In genomic region chr9:136036848-136037247, GRCh38 we compare ENCODE assay signal across 36 cellular contexts.
"Had no signal": no experiment of that assay in that cellular context is flagged by ENCODE, and none has a peak within 500 bp of the region (broad histone marks: within the 10 kb centered on the region; RNA-seq: fewer than 3 reads in every experiment).

No MANE protein-coding gene starts in this region.

- ATAC-seq: activated CD8-positive, alpha-beta memory T cell treated with anti-CD3 and anti-CD28 coated beads, Interleukin-2, amount 10 ng/mL, durations not matched to agents 7 days and 5 days; activated CD8-positive, alpha-beta T cell treated with anti-CD3 and anti-CD28 coated beads, Interleukin-2, amount 10 ng/mL, durations not matched to agents 7 days and 5 days; activated naive CD8-positive, alpha-beta T cell treated with anti-CD3 and anti-CD28 coated beads, Interleukin-2, amount 50 U/mL, for 24 hours had no signal

- H3K4me1 ChIP-seq: ascending aorta, colonic mucosa had no signal

- H3K4me1 Mint-ChIP-seq: activated B cell treated with CpG ODN at 0.5 μM for 24 hours; activated CD4-positive, alpha-beta memory T cell treated with anti-CD3 and anti-CD28 coated beads, Interleukin-2, amount 10 ng/mL, durations not matched to agents 7 days and 5 days; activated CD4-positive, alpha-beta T cell treated with anti-CD3 and anti-CD28 coated beads, Interleukin-2, amount 10 ng/mL, durations not matched to agents 7 days and 5 days; activated CD8-positive, alpha-beta memory T cell treated with anti-CD3 and anti-CD28 coated beads, Interleukin-2, amount 10 ng/mL, durations not matched to agents 7 days and 5 days; activated naive CD4-positive, alpha-beta T cell treated with anti-CD3 and anti-CD28 coated beads, Interleukin-2, amount 10 ng/mL, durations not matched to agents 7 days and 5 days; activated naive CD8-positive, alpha-beta T cell treated with anti-CD3 and anti-CD28 coated beads, Interleukin-2, amount 10 ng/mL, durations not matched to agents 7 days and 5 days; activated naive CD8-positive, alpha-beta T cell treated with anti-CD3 and anti-CD28 coated beads, Interleukin-2, amount 50 U/mL, for 24 hours had no signal

- H3K27me3 Mint-ChIP-seq: activated B cell treated with CpG ODN at 0.5 μM for 24 hours; activated CD4-positive, alpha-beta memory T cell treated with anti-CD3 and anti-CD28 coated beads, Interleukin-2, amount 10 ng/mL, durations not matched to agents 7 days and 5 days; activated CD4-positive, alpha-beta T cell treated with anti-CD3 and anti-CD28 coated beads, Interleukin-2, amount 10 ng/mL, durations not matched to agents 7 days and 5 days; activated CD8-positive, alpha-beta memory T cell treated with anti-CD3 and anti-CD28 coated beads, Interleukin-2, amount 10 ng/mL, durations not matched to agents 7 days and 5 days; activated naive CD4-positive, alpha-beta T cell treated with anti-CD3 and anti-CD28 coated beads, Interleukin-2, amount 50 U/mL, for 24 hours; activated naive CD8-positive, alpha-beta T cell; activated naive CD8-positive, alpha-beta T cell treated with anti-CD3 and anti-CD28 coated beads, Interleukin-2, amount 50 U/mL, for 24 hours; activated T-cell treated with anti-CD3 and anti-CD28 coated beads, Interleukin-2, amount 50 U/mL, for 24 hours; central memory CD8-positive, alpha-beta T cell had no signal

- H3K36me3 ChIP-seq: cardiac muscle cell, colonic mucosa had no signal

- DNase-seq: activated B cell treated with CpG ODN at 0.5 μM for 24 hours; activated CD4-positive, alpha-beta memory T cell treated with anti-CD3 and anti-CD28 coated beads, Interleukin-2, amount 10 ng/mL, durations not matched to agents 7 days and 5 days; activated CD4-positive, alpha-beta T cell treated with anti-CD3 and anti-CD28 coated beads for 4 hours; activated CD4-positive, alpha-beta T cell treated with anti-CD3 and anti-CD28 coated beads, Interleukin-2, amount 10 ng/mL, durations not matched to agents 7 days and 5 days; activated CD4-positive, alpha-beta T cell treated with anti-CD3 and anti-CD28 coated beads, Interleukin-2, amount 50 U/mL, for 48 hours; activated CD4-positive, CD25-positive, alpha-beta regulatory T cell treated with anti-CD3 and anti-CD28 coated beads, Interleukin-2, amount 50 U/mL, for 72 hours; activated CD8-positive, alpha-beta memory T cell treated with anti-CD3 and anti-CD28 coated beads for 24 hours; activated CD8-positive, alpha-beta memory T cell treated with anti-CD3 and anti-CD28 coated beads, Interleukin-2, amount 10 ng/mL, durations not matched to agents 7 days and 5 days; activated CD8-positive, alpha-beta memory T cell treated with anti-CD3 and anti-CD28 coated beads, Interleukin-2, amount 50 U/mL, for 48 hours; activated CD8-positive, alpha-beta T cell treated with anti-CD3 and anti-CD28 coated beads, Interleukin-2, amount 10 ng/mL, durations not matched to agents 7 days and 5 days; activated effector memory CD4-positive, alpha-beta T cell treated with Interleukin-2 at 50 U/mL for 16 hours; activated gamma-delta T cell; activated naive CD4-positive, alpha-beta T cell treated with anti-CD3 and anti-CD28 coated beads, Interleukin-2, amount 10 ng/mL, durations not matched to agents 7 days and 5 days; activated naive CD4-positive, alpha-beta T cell treated with Interleukin-2 at 50 U/mL for 16 hours; activated naive CD8-positive, alpha-beta T cell treated with anti-CD3 and anti-CD28 coated beads, Interleukin-2, amount 10 ng/mL, durations not matched to agents 7 days and 5 days; activated naive CD8-positive, alpha-beta T cell treated with anti-CD3 and anti-CD28 coated beads, Interleukin-2, amount 50 U/mL, for 24 hours; activated T-cell treated with anti-CD3 and anti-CD28 coated beads, Interleukin-2, amount 50 U/mL, for 48 hours; amygdala; anterior cingulate cortex; caudate nucleus; cerebellar nuclear complex; colonic mucosa; T-helper 2 cell; T-helper 9 cell had no signal

- H3K27ac ChIP-seq: ascending aorta, cardiac muscle cell, colonic mucosa, VCaP had no signal

- FAIRE-seq: bronchial epithelial cell, TTC549 had no signal

- H3K27me3 ChIP-seq: ascending aorta, cardiac muscle cell, colonic mucosa had no signal

- H3K27ac Mint-ChIP-seq: activated B cell treated with CpG ODN at 0.5 μM for 24 hours; activated CD4-positive, alpha-beta memory T cell treated with anti-CD3 and anti-CD28 coated beads, Interleukin-2, amount 10 ng/mL, durations not matched to agents 7 days and 5 days; activated CD4-positive, alpha-beta T cell treated with anti-CD3 and anti-CD28 coated beads, Interleukin-2, amount 10 ng/mL, durations not matched to agents 7 days and 5 days; activated CD8-positive, alpha-beta memory T cell treated with anti-CD3 and anti-CD28 coated beads, Interleukin-2, amount 10 ng/mL, durations not matched to agents 7 days and 5 days; activated CD8-positive, alpha-beta T cell treated with anti-CD3 and anti-CD28 coated beads, Interleukin-2, amount 10 ng/mL, durations not matched to agents 7 days and 5 days; activated naive CD4-positive, alpha-beta T cell treated with anti-CD3 and anti-CD28 coated beads, Interleukin-2, amount 10 ng/mL, durations not matched to agents 7 days and 5 days; activated naive CD4-positive, alpha-beta T cell treated with anti-CD3 and anti-CD28 coated beads, Interleukin-2, amount 50 U/mL, for 24 hours; activated naive CD8-positive, alpha-beta T cell; activated naive CD8-positive, alpha-beta T cell treated with anti-CD3 and anti-CD28 coated beads, Interleukin-2, amount 10 ng/mL, durations not matched to agents 7 days and 5 days; activated naive CD8-positive, alpha-beta T cell treated with anti-CD3 and anti-CD28 coated beads, Interleukin-2, amount 50 U/mL, for 24 hours; activated T-cell treated with anti-CD3 and anti-CD28 coated beads, Interleukin-2, amount 50 U/mL, for 24 hours; activated T-helper 2 cell treated with anti-CD3 and anti-CD28 coated beads, Interferon-gamma antibody, Interleukin-2, Interleukin-4, amounts not matched to agents 10 μg/mL and 5 μg/mL and 100 μg/mL, durations not matched to agents 14 hours and 24 hours and 36 hours; brain; T-helper 2 cell treated with Interferon-gamma antibody and Interleukin-4, amounts not matched to agents 5 μg/mL and 100 μg/mL, for 36 hours had no signal

- H3K4me3 Mint-ChIP-seq: activated B cell treated with CpG ODN at 0.5 μM for 24 hours; activated CD4-positive, alpha-beta memory T cell treated with anti-CD3 and anti-CD28 coated beads, Interleukin-2, amount 10 ng/mL, durations not matched to agents 7 days and 5 days; activated CD4-positive, alpha-beta T cell treated with anti-CD3 and anti-CD28 coated beads, Interleukin-2, amount 10 ng/mL, durations not matched to agents 7 days and 5 days; activated CD8-positive, alpha-beta memory T cell treated with anti-CD3 and anti-CD28 coated beads, Interleukin-2, amount 10 ng/mL, durations not matched to agents 7 days and 5 days; activated CD8-positive, alpha-beta T cell treated with anti-CD3 and anti-CD28 coated beads, Interleukin-2, amount 10 ng/mL, durations not matched to agents 7 days and 5 days; activated naive CD4-positive, alpha-beta T cell treated with anti-CD3 and anti-CD28 coated beads, Interleukin-2, amount 10 ng/mL, durations not matched to agents 7 days and 5 days; activated naive CD4-positive, alpha-beta T cell treated with anti-CD3 and anti-CD28 coated beads, Interleukin-2, amount 50 U/mL, for 24 hours; activated naive CD8-positive, alpha-beta T cell; activated naive CD8-positive, alpha-beta T cell treated with anti-CD3 and anti-CD28 coated beads, Interleukin-2, amount 10 ng/mL, durations not matched to agents 7 days and 5 days; activated naive CD8-positive, alpha-beta T cell treated with anti-CD3 and anti-CD28 coated beads, Interleukin-2, amount 50 U/mL, for 24 hours; activated T-cell treated with anti-CD3 and anti-CD28 coated beads, Interleukin-2, amount 50 U/mL, for 24 hours; brain; central memory CD8-positive, alpha-beta T cell; T-helper 2 cell treated with Interferon-gamma antibody and Interleukin-4, amounts not matched to agents 5 μg/mL and 100 μg/mL, for 36 hours had no signal

- H3K9me3 ChIP-seq: colonic mucosa had no signal

- H3K4me3 ChIP-seq: ascending aorta, cardiac muscle cell, colonic mucosa had no signal
